Comparison of ENCODE assay signal across 1 cellular context in the genomic region with DNA sequence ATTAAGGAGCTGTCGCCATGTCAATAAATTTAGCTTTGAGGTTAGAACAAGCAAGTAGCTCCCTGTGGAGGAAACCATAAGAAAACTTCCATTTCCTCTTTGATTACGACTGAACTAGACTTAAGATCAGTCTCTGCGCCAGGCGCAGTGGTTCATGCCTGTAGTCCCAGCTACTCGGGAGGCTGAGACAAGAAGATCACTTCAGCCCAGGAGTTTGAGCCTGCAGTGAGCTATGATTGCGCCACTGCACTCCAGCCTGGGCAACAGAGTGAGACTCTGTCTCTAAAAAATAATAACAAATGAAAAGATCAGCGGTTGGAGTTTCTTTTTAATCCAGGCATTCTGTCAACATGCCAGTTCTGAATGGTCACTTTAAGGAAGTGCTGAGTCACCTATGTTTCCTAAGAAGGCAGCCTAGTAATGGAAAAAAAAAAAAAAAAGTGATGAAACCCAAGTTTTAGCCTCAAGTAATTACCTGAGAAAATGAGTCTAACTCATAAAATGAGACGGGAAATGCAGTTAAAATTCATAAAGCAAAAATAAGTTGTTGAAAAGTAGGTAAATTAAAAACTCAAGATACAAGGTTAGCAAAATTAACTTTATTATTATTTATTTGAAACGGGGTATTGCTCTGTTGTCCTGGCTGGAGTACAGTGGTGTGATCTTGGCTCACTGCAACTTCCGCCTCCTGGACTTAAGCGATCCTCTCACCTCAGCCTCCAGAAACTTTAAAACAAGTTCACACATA.
A peak's percentile ranks its signal among the peaks of the same experiment; 100 is the strongest.
TF ChIP-seq lines count a peak whose summit lies in the region.

No MANE protein-coding gene starts in this region.

TF ChIP-seq in A549, 52 proteins besides CTCF, POLR2A, EP300 and RAD21 (continued from another document):
- TF ChIP-seq SREBF2 (IDR thresholded peaks at IDR 0.05), result no peak
- TF ChIP-seq CHD4 (IDR thresholded peaks at IDR 0.05; ENCODE audit: borderline replicate concordance), result no peak
- TF ChIP-seq BCL3 (IDR thresholded peaks at IDR 0.05), result no peak
- no peak for TF ChIP-seq CHD2 (IDR thresholded peaks at IDR 0.05; ENCODE audit: low read length, partially characterized antibody)
- TF ChIP-seq TP53 (CRISPR knock-in tag; IDR thresholded peaks at IDR 0.05), result no peak
- peak; percentile 98 for TF ChIP-seq MAFK (IDR thresholded peaks at IDR 0.05; ENCODE audit: partially characterized antibody)
- no peak for TF ChIP-seq HOXA7 (CRISPR knock-in tag; IDR thresholded peaks at IDR 0.05)
- no peak for TF ChIP-seq NR3C1 (IDR thresholded peaks at IDR 0.05)
- no peak for TF ChIP-seq MYC (IDR thresholded peaks at IDR 0.05; ENCODE audit: borderline replicate concordance, low read length)
- no peak for TF ChIP-seq GATA3 (IDR thresholded peaks at IDR 0.05; ENCODE audit: borderline replicate concordance)
- TF ChIP-seq HOXB13 (CRISPR knock-in tag; IDR thresholded peaks at IDR 0.05; ENCODE audit: low read depth), result no peak
- TF ChIP-seq JUNB (IDR thresholded peaks at IDR 0.05), result no peak
- no peak for TF ChIP-seq HDAC2 (IDR thresholded peaks at IDR 0.05)
- peak; percentile 53 to 54; a peak in 2 of 4 replicates for TF ChIP-seq CEBPB (IDR thresholded peaks at IDR 0.05)
- no peak for TF ChIP-seq PBX3 (IDR thresholded peaks at IDR 0.05)
- TF ChIP-seq NFE2L2 (conservative IDR thresholded peaks at IDR 0.05; ENCODE audit: low read length), result peak; percentile 88
TF ChIP-seq in A549: peak in this region for 4.
